ENCODE assay signal across 31 cellular contexts in the genomic region with DNA sequence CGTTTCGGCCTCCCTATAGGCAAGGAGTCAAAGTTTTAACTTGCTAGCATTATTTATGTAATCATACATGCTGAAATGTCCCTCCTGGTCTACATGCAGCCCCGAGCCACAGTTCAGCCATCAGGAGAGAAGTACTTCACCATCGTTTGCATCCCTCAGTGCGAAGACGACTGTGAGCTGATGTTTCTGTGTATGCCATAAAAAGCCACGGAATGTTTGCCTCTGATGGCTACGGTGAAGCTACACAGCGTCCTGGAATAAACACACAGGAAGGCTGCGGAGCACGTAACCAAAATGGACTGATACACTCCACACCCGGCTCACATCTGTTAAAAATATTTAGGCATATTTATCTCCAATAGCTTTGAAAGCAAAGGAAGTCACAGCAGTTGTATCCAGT. TPM values are rescaled to one million over a fixed set of nuclear protein-coding genes. Genes with fewer than 3 reads are reported as not detected.
DNase-seq lines count a peak whose midpoint lies in the region; ATAC-seq, FAIRE-seq and TF ChIP-seq lines count a peak whose summit lies in the region.
"Had no signal": no experiment of that assay in that cellular context is flagged by ENCODE, and none has a peak within 500 bp of the region (broad histone marks: within the 10 kb centered on the region; RNA-seq: fewer than 3 reads in every experiment).

No MANE protein-coding gene starts in this region.

- no peak overlapping the region for H2BK15ac ChIP-seq in H1 (ENCODE audit: low read length)

- H2BK12ac ChIP-seq in H1 (ENCODE audit: low read depth, low read length) = peak overlapping the region; percentile 22; the same call in 1 of the 2 replicates

- H3F3A ChIP-seq in neural progenitor cell (ENCODE audit: low read depth) = peaks cover 46% of the 10 kb centered on the region

- H3K9me3 Mint-ChIP-seq in neural progenitor cell = no peaks in the 10 kb centered on the region
- H3K9me3 Mint-ChIP-seq: activated naive CD8-positive, alpha-beta T cell treated with anti-CD3 and anti-CD28 coated beads, Interleukin-2, amount 50 U/mL, for 24 hours; activated T-cell treated with anti-CD3 and anti-CD28 coated beads, Interleukin-2, amount 50 U/mL, for 4 hours; CD8-positive, alpha-beta T cell; effector memory CD8-positive, alpha-beta T cell; T-helper 2 cell treated with Interferon-gamma antibody and Interleukin-4, amounts not matched to agents 5 μg/mL and 100 μg/mL, for 36 hours had no signal

- no peak overlapping the region for H3K4me3 ChIP-seq in right atrium auricular region
- H3K4me3 ChIP-seq in H1 (ENCODE audit: extremely low read depth in 1 of 4, insufficient read depth in 2 of 4, low read depth in 3 of 4, low read length in 4 of 4) = no peak overlapping the region; a peak in 1 of 8 replicates
- H3K4me3 ChIP-seq in neural progenitor cell = no peak overlapping the region
- no peak overlapping the region for H3K4me3 ChIP-seq in hepatocyte
- H3K4me3 ChIP-seq: HAP-1, skin epidermis had no signal

- no peak overlapping the region for H3K4ac ChIP-seq in H1 (replicated peaks; ENCODE audit: insufficient read length, low read depth, low read length)

- 22% methylated on average over 12 of the region's 12 CpGs; no CpG with 5 or more reads in 1 of the 2 experiments for WGBS in H1 (ENCODE audit: extremely low coverage in 1 of 2, insufficient coverage in 1 of 2, insufficient read length in 1 of 2, insufficient replicate concordance in 2 of 2, low coverage in 1 of 2, low lambda C conversion rate in 2 of 2, missing lambda C conversion rate in 1 of 2), 2 experiments
- 17% methylated on average over 12 of the region's 12 CpGs for WGBS in hepatocyte (ENCODE audit: low lambda C conversion rate, missing lambda C conversion rate)

- H3K4me1 ChIP-seq in right atrium auricular region = peaks cover 0 to 31% of the 10 kb centered on the region in 2 donors
- peaks cover 9 to 34% (median 25%) of the 10 kb centered on the region in 4 experiments for H3K4me1 ChIP-seq in H1 (replicated peaks in 1 of 4; ENCODE audit: control insufficient read depth in 3 of 4, insufficient read depth in 4 of 4, low read length in 3 of 4)
- H3K4me1 ChIP-seq in neural progenitor cell = peaks cover 16% of the 10 kb centered on the region
- H3K4me1 ChIP-seq in hepatocyte (ENCODE audit: insufficient read depth) = peaks cover 1% of the 10 kb centered on the region
- H3K4me1 ChIP-seq: BE2C, HAP-1 had no signal

- no peak overlapping the region for H3K9ac ChIP-seq in H1 (replicated peaks in 1 of 4; ENCODE audit: extremely low read depth in 1 of 4, low read depth in 3 of 4, low read length in 3 of 4)
- H3K9ac ChIP-seq in neural progenitor cell = no peak overlapping the region

- TF ChIP-seq POLR2A in H1 (IDR thresholded peaks at IDR 0.05; ENCODE audit: control extremely low read depth in 1 of 2, low read depth in 2 of 2, low read length in 2 of 2) = no peak

- H3K27me3 ChIP-seq in right atrium auricular region (peaks cover 18 to 21% of the 10 kb centered on the region in 2 donors), H1 (replicated peaks in 1 of 4; ENCODE audit: control insufficient read depth in 3 of 4, extremely low read depth in 1 of 4, insufficient read depth in 3 of 4, low read length in 3 of 4) (peaks cover 54 to 85% (median 79%) of the 10 kb centered on the region in 4 experiments), neural progenitor cell (peaks cover 93% of the 10 kb centered on the region), hepatocyte (peaks cover 86% of the 10 kb centered on the region)

- peaks cover 17% of the 10 kb centered on the region; the same call in 1 of the 2 replicates for H3K23me2 ChIP-seq in H1 (ENCODE audit: low read depth, low read length)

- POLR2A ChIA-PET in H1 (lab: Charles Lee; ENCODE audit: partially characterized antibody) = interaction anchor here (0.7 to 1.6 kb wide), 4 partner anchors 8 to 30 kb away, joined by 3 to 5 read pairs (median 3); no protein-coding TSS in a partner anchor

- H3K27ac ChIP-seq in right atrium auricular region (no peak overlapping the region), H1 (ENCODE audit: low read depth, low read length) (no peak overlapping the region), neural progenitor cell (no peak overlapping the region), hepatocyte (no peak overlapping the region)
- H3K27ac ChIP-seq: skin epidermis had no signal

- H3K23ac ChIP-seq in H1 (ENCODE audit: insufficient read length) = no peak overlapping the region

- CTCF ChIA-PET in H1 (lab: Charles Lee; ENCODE audit: partially characterized antibody) = interaction anchor here (1.0 to 1.6 kb wide), 2 partner anchors 10 to 261 kb away, joined by 4 to 13 read pairs; no protein-coding TSS in a partner anchor

- no peak overlapping the region for H4K8ac ChIP-seq in H1 (ENCODE audit: extremely low read depth, insufficient read depth, low read length)

- peaks cover 29% of the 10 kb centered on the region for H3K4me1 Mint-ChIP-seq in neural progenitor cell

- no peak overlapping the region for H3K56ac ChIP-seq in H1 (replicated peaks; ENCODE audit: insufficient read length, low read depth, low read length)

- TF ChIP-seq EP300 in H1 (IDR thresholded peaks at IDR 0.05; ENCODE audit: borderline replicate concordance in 1 of 2, low read depth in 2 of 2, low read length in 2 of 2) = no peak

- no peak overlapping the region for H3K14ac ChIP-seq in H1 (ENCODE audit: insufficient read length)

- H3K27ac Mint-ChIP-seq in neural progenitor cell = no peak overlapping the region
- H3K27ac Mint-ChIP-seq: activated naive CD8-positive, alpha-beta T cell treated with anti-CD3 and anti-CD28 coated beads, Interleukin-2, amount 50 U/mL, for 24 hours; CD8-positive, alpha-beta T cell; effector memory CD8-positive, alpha-beta T cell; T-helper 2 cell treated with Interferon-gamma antibody and Interleukin-4, amounts not matched to agents 5 μg/mL and 100 μg/mL, for 36 hours had no signal

- no peaks in the 10 kb centered on the region for H3K79me1 ChIP-seq in H1 (ENCODE audit: low read depth, low read length)

- H3K4me2 ChIP-seq in H1 (ENCODE audit: insufficient read depth in 1 of 2, low read depth in 2 of 2, low read length in 2 of 2) = peak overlapping the region in 1 of 2 experiments; percentile 38; a peak in 1 of 4 replicates
- no peak overlapping the region for H3K4me2 ChIP-seq in neural progenitor cell
- no peak overlapping the region for H3K4me2 ChIP-seq in hepatocyte

- H3K9me3 ChIP-seq in right atrium auricular region = no peaks in the 10 kb centered on the region
- no peaks in the 10 kb centered on the region for H3K9me3 ChIP-seq in H1 (ENCODE audit: insufficient read depth in 2 of 2, low read depth in 1 of 2, low read length in 1 of 2)
- no peaks in the 10 kb centered on the region for H3K9me3 ChIP-seq in neural progenitor cell (ENCODE audit: low read depth)
- no peaks in the 10 kb centered on the region for H3K9me3 ChIP-seq in hepatocyte (ENCODE audit: low read depth)
- H3K9me3 ChIP-seq: BE2C, HAP-1 had no signal

- no peak overlapping the region for H4K91ac ChIP-seq in H1 (replicated peaks; ENCODE audit: insufficient read length, low read length)

- H3K36me3 Mint-ChIP-seq in neural progenitor cell = no peaks in the 10 kb centered on the region
- H3K36me3 Mint-ChIP-seq: CD8-positive, alpha-beta T cell had no signal

- H3K18ac ChIP-seq in H1 (ENCODE audit: extremely low read depth, low read length) = no peak overlapping the region

- H2AK5ac ChIP-seq in H1 (ENCODE audit: low read depth, low read length) = no peak overlapping the region

- H4K20me1 ChIP-seq in H1 (replicated peaks in 1 of 2; ENCODE audit: control insufficient read depth in 1 of 2, insufficient read depth in 2 of 2, low read length in 2 of 2) (peaks cover 1 to 15% of the 10 kb centered on the region in 2 experiments), neural progenitor cell (ENCODE audit: low read depth) (peaks cover 59% of the 10 kb centered on the region), hepatocyte (ENCODE audit: insufficient read depth, poor library complexity, severe bottlenecking) (no peaks in the 10 kb centered on the region)

- TF ChIP-seq RAD21 in H1 (IDR thresholded peaks at IDR 0.05 in 1 of 2, conservative IDR thresholded peaks at IDR 0.05 in 1 of 2; ENCODE audit: low read depth in 2 of 2, low read length in 2 of 2) = no peak

- no peak overlapping the region for H2BK5ac ChIP-seq in H1 (ENCODE audit: low read depth, low read length)

- no peak for FAIRE-seq in H1 (lab: Jason Lieb, UNC)
- FAIRE-seq: GM12891, keratinocyte had no signal

- H4K5ac ChIP-seq in H1 (ENCODE audit: insufficient read length, low read depth, low read length) = no peak overlapping the region

- peaks cover 0 to under 1% of the 10 kb centered on the region in 2 experiments; a peak in 1 of 4 replicates for H3K79me2 ChIP-seq in H1 (ENCODE audit: control insufficient read depth in 1 of 2, insufficient read depth in 2 of 2, low read length in 2 of 2)
- peaks cover 2% of the 10 kb centered on the region for H3K79me2 ChIP-seq in neural progenitor cell (ENCODE audit: low read depth)
- H3K79me2 ChIP-seq in hepatocyte = no peaks in the 10 kb centered on the region

- H2AFZ ChIP-seq in H1 (ENCODE audit: low read length) (no peak overlapping the region), neural progenitor cell (replicated peaks) (no peak overlapping the region), hepatocyte (no peak overlapping the region)

- H2BK120ac ChIP-seq in H1 (replicated peaks; ENCODE audit: low read depth, low read length) = no peak overlapping the region

- no peaks in the 10 kb centered on the region for H3K36me3 ChIP-seq in right atrium auricular region
- H3K36me3 ChIP-seq in H1 (ENCODE audit: control insufficient read depth in 2 of 4, insufficient read depth in 4 of 4, low read length in 3 of 4) = peaks cover 0 to 2% (median 0%) of the 10 kb centered on the region in 4 experiments; a peak in 1 of 8 replicates
- H3K36me3 ChIP-seq in neural progenitor cell = no peaks in the 10 kb centered on the region
- H3K36me3 ChIP-seq in hepatocyte (replicated peaks; ENCODE audit: insufficient read depth, low read depth) = no peaks in the 10 kb centered on the region
- H3K36me3 ChIP-seq: BE2C, HAP-1 had no signal

- TF ChIP-seq CTCF in right atrium auricular region (IDR thresholded peaks at IDR 0.05) = no peak
- TF ChIP-seq CTCF in H1 (IDR thresholded peaks at IDR 0.05; ENCODE audit: control extremely low read depth in 1 of 3, insufficient read depth in 1 of 3, low read depth in 1 of 3, low read length in 3 of 3) = no peak
- no peak for TF ChIP-seq CTCF in neural progenitor cell (IDR thresholded peaks at IDR 0.05)
- TF ChIP-seq CTCF in hepatocyte (IDR thresholded peaks at IDR 0.05; ENCODE audit: poor library complexity) = no peak

- DNase-seq in right atrium auricular region (ENCODE audit: low spot score) = peak; percentile 28
- DNase-seq in left cardiac atrium = no peak
- DNase-seq in H1 (ENCODE audit: low read depth in 1 of 2, low spot score in 2 of 2) = no peak
- DNase-seq in neural progenitor cell (ENCODE audit: low spot score) = peak; percentile 18
- no peak for DNase-seq in hepatocyte (ENCODE audit: low spot score)
- DNase-seq in effector CD4-positive, alpha-beta T cell = no peak
- no peak for DNase-seq in amniotic stem cell (lab: John Stamatoyannopoulos, UW)
- DNase-seq: activated CD4-positive, alpha-beta T cell treated with anti-CD3 and anti-CD28 coated beads for 48 hours; activated gamma-delta T cell; activated naive CD8-positive, alpha-beta T cell treated with anti-CD3 and anti-CD28 coated beads, Interleukin-2, amount 50 U/mL, for 24 hours; activated T-cell treated with anti-CD3 and anti-CD28 coated beads, Interleukin-2, amount 50 U/mL, for 4 hours; BE2C; caudate nucleus; cortex of kidney; DMS 273 treated with DMSO at 0.1 percent for 48 hours; effector memory CD8-positive, alpha-beta T cell; erythroblast; Kasumi-1; NCI-H1436; NCI-H2107; occipital lobe; stimulated activated naive CD4-positive, alpha-beta T cell had no signal

- intact Hi-C loops in left cardiac atrium (cut with DNase I) = no loop called here

- peak overlapping the region; percentile 58 for H3K4me3 Mint-ChIP-seq in neural progenitor cell
- H3K4me3 Mint-ChIP-seq: activated naive CD8-positive, alpha-beta T cell treated with anti-CD3 and anti-CD28 coated beads, Interleukin-2, amount 50 U/mL, for 24 hours; T-helper 2 cell treated with Interferon-gamma antibody and Interleukin-4, amounts not matched to agents 5 μg/mL and 100 μg/mL, for 36 hours had no signal

- peaks cover 60% of the 10 kb centered on the region for H3K27me3 Mint-ChIP-seq in neural progenitor cell (ENCODE audit: insufficient read depth, low read depth)

- no peaks in the 10 kb centered on the region for H3K9me2 ChIP-seq in hepatocyte (replicated peaks; ENCODE audit: insufficient read depth)

- no peak for ATAC-seq in left cardiac atrium
- ATAC-seq: activated naive CD8-positive, alpha-beta T cell treated with anti-CD3 and anti-CD28 coated beads, Interleukin-2, amount 50 U/mL, for 24 hours; activated T-cell treated with anti-CD3 and anti-CD28 coated beads, Interleukin-2, amount 50 U/mL, for 4 hours; CD8-positive, alpha-beta T cell; effector memory CD8-positive, alpha-beta T cell had no signal

- H2BK20ac ChIP-seq in H1 (ENCODE audit: low read length) = peak overlapping the region; percentile 8; the same call in 1 of the 2 replicates

RNA-seq across cellular contexts. Expression of a gene that starts 4.3 kb away (rescaled TPM):
- total RNA-seq in right atrium auricular region = 1 to 10 TPM; 1.5 to 2.5 TPM
- 1 to 10 TPM; 1.0 to 2.8 TPM for total RNA-seq in left cardiac atrium
- 46.4 and 54.5 TPM in 2 replicates for total RNA-seq in H1 (2021; fragmentation: NEBNext Ultra II Directional; extraction: Animal tissue kit (Norgen Biotek cat#: 25700))
- 10.5 and 24.5 TPM in 2 replicates for polyA plus RNA-seq in H1 (2011; rRNA removed)
- 13.8 TPM for polyA plus RNA-seq in H1 (2011; cell fraction: cytosol; rRNA removed)
- 44.0 TPM for polyA plus RNA-seq in H1 (2011; cell fraction: nucleus; rRNA removed)
- 21.6 to 25.4 TPM (median 23.5 TPM) in 4 replicates for polyA plus RNA-seq in H1 (2012, experiment 1 of 2)
- polyA plus RNA-seq in H1 (2012, experiment 2 of 2) = 10.1 TPM
- 19.9 TPM for polyA plus RNA-seq in H1 (2013, experiment 1 of 2)
- 18.1 TPM for polyA plus RNA-seq in H1 (2013, experiment 2 of 2)
- polyA minus RNA-seq in H1 (2011; rRNA and poly(A)+ RNA removed) = 8.5 and 12.3 TPM in 2 replicates
- 41.6 TPM for polyA minus RNA-seq in H1 (2011; cell fraction: cytosol; rRNA and poly(A)+ RNA removed)
- 48.0 TPM for polyA minus RNA-seq in H1 (2011; cell fraction: nucleus; rRNA and poly(A)+ RNA removed)
- 27.7 and 36.5 TPM in 2 replicates for total RNA-seq in neural progenitor cell (ENCODE audit: low replicate concordance)
- 0.30 and 0.48 TPM in 2 replicates for total RNA-seq in hepatocyte
- polyA plus RNA-seq in hepatocyte = 0.54 and 1.1 TPM in 2 replicates
- total RNA-seq: activated T-cell treated with anti-CD3 and anti-CD28 coated beads, Interleukin-2, amount 50 U/mL, for 4 hours; CD8-positive, alpha-beta T cell; liver; myocyte; RPMI7951 had no signal
- polyA plus RNA-seq: keratinocyte, liver had no signal

Comparison
In these comparisons a context has a peak if more than half of its experiments do, and no peak if none do; other contexts are left out.
1. DNase-seq: peak in right atrium auricular region (single experiment) and neural progenitor cell (single experiment); none in left cardiac atrium (single experiment), H1 (0 of 2), hepatocyte (single experiment), effector CD4-positive, alpha-beta T cell (single experiment) and amniotic stem cell (single experiment).